Comparison of ENCODE assay signal across 1 cellular context in the genomic region with DNA sequence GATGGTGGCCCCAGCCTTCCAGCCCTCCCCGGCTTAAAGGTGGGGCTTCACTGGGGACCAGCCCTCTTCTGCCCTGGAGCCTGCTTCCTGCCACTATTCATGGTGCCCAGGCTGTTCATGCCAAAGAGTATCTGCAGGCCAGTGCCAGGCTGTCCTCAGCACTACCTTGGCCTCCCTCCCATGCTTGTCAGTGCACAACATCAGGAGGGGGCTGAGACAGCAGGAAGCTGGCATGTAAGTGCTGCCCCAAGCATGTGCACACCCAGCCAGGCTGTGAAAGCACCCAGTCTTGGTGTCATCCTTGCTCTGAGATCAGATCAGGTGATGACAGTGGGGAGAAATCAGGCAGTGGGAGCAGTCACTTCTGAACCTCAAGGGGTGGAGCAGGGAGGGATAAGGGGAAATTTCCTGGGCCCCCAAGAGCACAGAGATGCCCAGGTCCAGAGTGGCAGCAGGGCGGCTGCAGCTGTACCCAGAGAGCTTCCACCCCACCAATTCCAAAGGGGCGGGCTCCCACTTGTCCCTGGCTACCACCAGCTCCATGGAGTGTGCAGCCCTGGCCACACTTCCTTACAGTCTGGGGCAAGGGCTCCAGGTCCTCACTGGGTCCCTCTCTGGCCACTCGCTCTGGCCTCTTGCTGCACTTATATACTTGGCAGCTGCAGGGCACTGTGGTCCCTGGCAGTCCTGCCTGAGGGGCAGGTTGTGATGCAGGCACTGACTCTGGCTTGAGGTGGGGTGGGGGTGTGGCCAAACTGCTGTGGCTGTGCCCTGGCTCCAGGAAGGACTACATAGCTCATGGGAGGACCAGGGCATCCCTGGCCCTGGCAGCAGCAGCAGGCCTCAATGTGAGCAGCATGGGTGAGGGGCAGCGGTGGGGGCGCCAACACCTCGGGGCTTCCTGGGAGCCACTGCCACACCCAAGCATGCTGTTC.
TF ChIP-seq lines count a peak whose summit lies in the region.

No MANE protein-coding gene starts in this region.

TF ChIP-seq in H1, 55 proteins besides CTCF, POLR2A, EP300 and RAD21 (continued from another document):
- TF ChIP-seq TBP (IDR thresholded peaks at IDR 0.05; ENCODE audit: low read depth, low read length), result no peak
- no peak for TF ChIP-seq SIN3A (conservative IDR thresholded peaks at IDR 0.05 in 1 of 2, IDR thresholded peaks at IDR 0.05 in 1 of 2; ENCODE audit: low read depth in 1 of 2, low read length in 2 of 2)
- no peak for TF ChIP-seq YY1 (IDR thresholded peaks at IDR 0.05; ENCODE audit: low read depth, low read length)
- no peak for TF ChIP-seq POLR2AphosphoS5 (IDR thresholded peaks at IDR 0.05; ENCODE audit: low read depth, low read length)
- TF ChIP-seq SUZ12 (IDR thresholded peaks at IDR 0.05; ENCODE audit: low read length), result no peak
- TF ChIP-seq, protein P1, sequence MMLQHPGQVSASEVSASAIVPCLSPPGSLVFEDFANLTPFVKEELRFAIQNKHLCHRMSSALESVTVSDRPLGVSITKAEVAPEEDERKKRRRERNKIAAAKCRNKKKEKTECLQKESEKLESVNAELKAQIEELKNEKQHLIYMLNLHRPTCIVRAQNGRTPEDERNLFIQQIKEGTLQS (IDR thresholded peaks at IDR 0.05; ENCODE audit: insufficient read depth, low read depth, low read length), result no peak
